ENCODE assay signal across 8 cellular contexts in the genomic region with DNA sequence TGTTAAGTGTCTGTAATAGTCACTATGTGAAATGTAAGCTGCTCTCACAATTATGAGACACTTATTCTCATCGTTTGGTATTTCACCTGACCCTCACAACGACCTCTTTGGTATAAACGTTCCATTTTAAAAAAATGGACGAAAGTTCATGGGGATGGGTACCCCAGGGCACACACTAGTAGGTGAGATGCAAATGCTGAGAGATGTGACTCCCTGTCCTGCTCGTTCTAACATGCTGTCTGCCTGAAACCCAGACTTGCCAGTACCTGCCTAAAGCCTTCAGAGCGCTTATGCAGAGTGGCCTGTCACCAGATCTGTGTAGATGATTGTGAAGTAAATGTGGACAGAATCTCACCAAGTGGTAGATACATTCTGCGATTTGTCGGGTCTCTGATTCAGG. TPM values are rescaled to one million over a fixed set of nuclear protein-coding genes. Genes with fewer than 3 reads are reported as not detected.
DNase-seq lines count a peak whose midpoint lies in the region; ATAC-seq and TF ChIP-seq lines count a peak whose summit lies in the region.
"Not testable (repeated sequence)": the region's sequence is repeated elsewhere in the genome, so short reads cannot be mapped to it uniquely, and the experiment has no call there.

No MANE protein-coding gene starts in this region.

- H3K27me3 ChIP-seq in HCT116 (ENCODE audit: insufficient read depth, low read length); WERI-Rb-1 (ENCODE audit: insufficient read depth, low read depth, severe bottlenecking); neutrophil; uterus: not testable (repeated sequence)

- intact Hi-C loops in HCT116 (cut with micrococcal nuclease); uterus (cut with DNase I; ENCODE audit: low total_unique reads): not testable (repeated sequence)

- CTCF ChIA-PET in HCT116 (lab: Charles Lee), result not testable (repeated sequence)

- not testable (repeated sequence) for H3K36me3 ChIP-seq in HCT116 (ENCODE audit: control insufficient read depth in 1 of 2, insufficient read depth in 2 of 2, low read length in 2 of 2); WERI-Rb-1; neutrophil; uterus

- H3K4me1 ChIP-seq in HCT116 (ENCODE audit: control insufficient read depth in 1 of 2, insufficient read depth in 2 of 2, low read length in 2 of 2); neutrophil (ENCODE audit: control insufficient read depth in 1 of 2, insufficient read depth in 1 of 2, low read depth in 1 of 2, low read length in 1 of 2); uterus: not testable (repeated sequence)

- not testable (repeated sequence) for H3K36me3 Mint-ChIP-seq in chondrocyte (ENCODE audit: low read depth)

- H3K4me3 ChIP-seq in HCT116 (replicated peaks in 1 of 2; ENCODE audit: low read depth in 1 of 2, low read length in 2 of 2), result peak overlapping the region; percentile 45 to 58
- peak overlapping the region; percentile 49 for H3K4me3 ChIP-seq in WERI-Rb-1 (ENCODE audit: low read depth, low read length)
- peak overlapping the region; percentile 39 for H3K4me3 ChIP-seq in iPS-11a (ENCODE audit: low read depth, low read length)
- peak overlapping the region; percentile 52 to 58 for H3K4me3 ChIP-seq in neutrophil (ENCODE audit: low read depth in 1 of 2, low read length in 1 of 2)
- peak overlapping the region; percentile 50 to 52 for H3K4me3 ChIP-seq in uterus

- H3K9me3 Mint-ChIP-seq in chondrocyte (ENCODE audit: low read depth), result not testable (repeated sequence)

- not testable (repeated sequence) for H2AFZ ChIP-seq in HCT116 (ENCODE audit: low read depth, low read length, poor library complexity, severe bottlenecking)

- POLR2A ChIA-PET in HCT116 (lab: Charles Lee), result not testable (repeated sequence)

- peak overlapping the region; percentile 56 for H3K4me2 ChIP-seq in HCT116 (ENCODE audit: low read length)

- H3K27ac ChIP-seq in HCT116 (ENCODE audit: low read depth, low read length), result not testable (repeated sequence)
- H3K27ac ChIP-seq in WERI-Rb-1, result peak overlapping the region; percentile 28; the same call in 1 of the 2 replicates
- peak overlapping the region; percentile 58 for H3K27ac ChIP-seq in neutrophil
- peak overlapping the region; percentile 58 to 74 for H3K27ac ChIP-seq in uterus

- TSS peak; percentile 64 for BruUV-seq in HCT116 (replicated peaks; lab: Mats Ljungman, UMichigan)

- not testable (repeated sequence) for H3K27me3 Mint-ChIP-seq in chondrocyte (ENCODE audit: low read depth)

- RAD21 ChIA-PET in HCT116 (lab: Charles Lee; ENCODE audit: low non-redundant PET in 1 of 2, low total read pairs in 2 of 2, uncharacterized antibody in 2 of 2, unreplicated experiment in 2 of 2), result not testable (repeated sequence)

- H3K9me2 ChIP-seq in HCT116 (ENCODE audit: insufficient read depth), result not testable (repeated sequence)

- not testable (repeated sequence) for DNase-seq in HCT116 (ENCODE audit: low read depth, low spot score); WERI-Rb-1; chondrocyte (ENCODE audit: low spot score); uterus

- H3K9ac ChIP-seq in HCT116 (ENCODE audit: low read length), result peak overlapping the region; percentile 51

- TF ChIP-seq CTCF in HCT116 (IDR thresholded peaks at IDR 0.05 in 2 of 3, conservative IDR thresholded peaks at IDR 0.05 in 1 of 3; ENCODE audit: borderline replicate concordance in 1 of 3, insufficient read depth in 1 of 3, low read depth in 2 of 3, low read length in 2 of 3); WERI-Rb-1 (IDR thresholded peaks at IDR 0.05; ENCODE audit: low read depth, low read length); chondrocyte (IDR thresholded peaks at IDR 0.05); neutrophil (IDR thresholded peaks at IDR 0.05); uterus (IDR thresholded peaks at IDR 0.05): not testable (repeated sequence)

- ATAC-seq in GM18517 (IDR thresholded peaks at IDR 0.05; ENCODE audit: unreplicated experiment) (peak; percentile 31), HG03469 (IDR thresholded peaks at IDR 0.05; ENCODE audit: unreplicated experiment) (peak; percentile 20)
- ATAC-seq in HCT116, result not testable (repeated sequence)

- H3K79me2 ChIP-seq in HCT116 (ENCODE audit: insufficient read depth, low read length), result not testable (repeated sequence)

- peak overlapping the region; percentile 92 for H3K4me3 Mint-ChIP-seq in chondrocyte (ENCODE audit: unreplicated experiment)

- TF ChIP-seq POLR2A in HCT116 (IDR thresholded peaks at IDR 0.05; ENCODE audit: borderline replicate concordance, extremely low read depth, insufficient read depth, insufficient read length); uterus (IDR thresholded peaks at IDR 0.05): not testable (repeated sequence)

- H4K20me1 ChIP-seq in HCT116 (ENCODE audit: insufficient read depth), result not testable (repeated sequence)

- H3K27ac Mint-ChIP-seq in chondrocyte (ENCODE audit: unreplicated experiment), result not testable (repeated sequence)

- TF ChIP-seq RAD21 in HCT116 (IDR thresholded peaks at IDR 0.05; ENCODE audit: low read depth), result not testable (repeated sequence)

- peaks cover 10% of the 10 kb centered on the region for H3K4me1 Mint-ChIP-seq in chondrocyte (ENCODE audit: low read depth)

- not testable (repeated sequence) for H3K9me3 ChIP-seq in HCT116 (ENCODE audit: control insufficient read depth in 1 of 2, insufficient read depth in 1 of 2, low read depth in 1 of 2, low read length in 2 of 2); WERI-Rb-1 (ENCODE audit: severe bottlenecking); neutrophil; uterus

RNA-seq across cellular contexts. Expression of gene ZNF658, which starts 0.6 kb away (rescaled TPM):
- 4.0 TPM for total RNA-seq in HCT116 (2021; ENCODE audit: unreplicated experiment)
- 1.6 and 2.1 TPM in 2 replicates for polyA plus RNA-seq in HCT116 (2012)
- 3.9 to 4.6 TPM (median 3.9 TPM) in 3 replicates for total RNA-seq in chondrocyte
- total RNA-seq in uterus, result 10 to 100 TPM in 3 of 4 donors, 1 to 10 TPM in 1; 7.4 to 27.8 (median 11.6) TPM
